8 cellular contexts compared by ENCODE assay signal in the genomic region with DNA sequence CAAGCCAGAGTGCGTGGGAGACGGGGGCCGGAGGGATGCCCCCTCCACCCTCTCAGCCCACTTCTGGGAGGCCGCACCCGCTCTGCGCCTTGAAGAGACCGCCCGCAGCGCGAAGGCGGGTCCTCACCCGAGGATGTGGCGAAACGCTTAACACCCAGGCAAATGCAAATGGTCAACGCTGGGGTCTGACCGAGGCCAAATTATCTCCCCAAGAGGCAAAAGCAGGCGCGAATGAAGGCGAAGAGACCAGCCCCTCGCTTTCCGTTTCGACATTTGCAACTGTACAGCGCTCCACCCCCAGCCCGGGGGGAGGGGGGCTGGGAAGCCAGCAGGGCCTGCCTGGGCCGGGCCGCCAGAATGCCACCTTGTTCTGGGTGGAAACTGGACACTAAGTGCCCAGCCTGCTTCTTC.
A peak's percentile ranks its signal among the peaks of the same experiment; 100 is the strongest.
DNase-seq lines count a peak whose midpoint lies in the region; ATAC-seq and TF ChIP-seq lines count a peak whose summit lies in the region.

No MANE protein-coding gene starts in this region.

- H3K4me3 Mint-ChIP-seq in T-helper 17 cell: peak overlapping the region; percentile 84

- peak overlapping the region; percentile 23; the same call in 1 of the 2 replicates for H3K4me3 ChIP-seq in GM08714 (ENCODE audit: low read length)
- peak overlapping the region; percentile 30 to 53 for H3K4me3 ChIP-seq in gastroesophageal sphincter
- peak overlapping the region; percentile 61 for H3K4me3 ChIP-seq in psoas muscle

- H3K27ac Mint-ChIP-seq in T-helper 17 cell: no peak overlapping the region

- no peak for TF ChIP-seq POLR2A in gastroesophageal sphincter (IDR thresholded peaks at IDR 0.05)

- intact Hi-C loops in psoas muscle (cut with DNase I): no loop called here

- TF ChIP-seq EP300 in gastroesophageal sphincter (IDR thresholded peaks at IDR 0.05): no peak

- no peak for DNase-seq in T-helper 17 cell
- DNase-seq in psoas muscle: peak in 1 of 2 donors; percentile 16
- DNase-seq in GDM1 (lab: John Stamatoyannopoulos, UW): no peak
- DNase-seq in NCI-H69 (lab: John Stamatoyannopoulos, UW): no peak

- no peak for TF ChIP-seq CTCF in gastroesophageal sphincter (IDR thresholded peaks at IDR 0.05)
- TF ChIP-seq CTCF in psoas muscle (IDR thresholded peaks at IDR 0.05): no peak

- H3K27me3 Mint-ChIP-seq in T-helper 17 cell: peaks cover 31% of the 10 kb centered on the region

- H3K9me3 ChIP-seq in T-helper 17 cell (ENCODE audit: control insufficient read depth, low read length, poor library complexity, severe bottlenecking) (no peaks in the 10 kb centered on the region), gastroesophageal sphincter (no peaks in the 10 kb centered on the region), psoas muscle (no peaks in the 10 kb centered on the region)

- H3K4me1 ChIP-seq in gastroesophageal sphincter (peaks cover 0 to 24% (median 7%) of the 10 kb centered on the region in 3 donors), psoas muscle (no peaks in the 10 kb centered on the region)

- H3K36me3 ChIP-seq in gastroesophageal sphincter: no peaks in the 10 kb centered on the region
- no peaks in the 10 kb centered on the region for H3K36me3 ChIP-seq in psoas muscle (ENCODE audit: insufficient read depth in 1 of 2, low read depth in 1 of 2)

- WGBS in gastroesophageal sphincter (ENCODE audit: low coverage in 1 of 2), 2 donors: no CpG with 5 or more reads among the region's 26 CpGs
- WGBS in psoas muscle, 3 donors: 0 to 19% (median 0%) methylated on average over 4 to 26 of the region's 26 CpGs

- H3K27me3 ChIP-seq in gastroesophageal sphincter (peaks cover 76% of the 10 kb centered on the region), psoas muscle (ENCODE audit: insufficient read depth in 3 of 3, low read length in 2 of 3) (peaks cover 0 to 81% (median 22%) of the 10 kb centered on the region in 3 donors)

- H3K4me1 Mint-ChIP-seq in T-helper 17 cell: peaks cover 3% of the 10 kb centered on the region

- H3K27ac ChIP-seq in gastroesophageal sphincter: no peak overlapping the region
- no peak overlapping the region for H3K27ac ChIP-seq in psoas muscle

- ATAC-seq in T-helper 17 cell: no peak
- peak; percentile 35 for ATAC-seq in gastroesophageal sphincter
- no peak for ATAC-seq in psoas muscle
- no peak for ATAC-seq in HG03135 (IDR thresholded peaks at IDR 0.05; ENCODE audit: unreplicated experiment)
- ATAC-seq in GM19035 (IDR thresholded peaks at IDR 0.05; ENCODE audit: unreplicated experiment): no peak

- peaks cover 2% of the 10 kb centered on the region for H3K36me3 Mint-ChIP-seq in T-helper 17 cell (ENCODE audit: low read depth)
